2 cellular contexts compared by ENCODE assay signal in the genomic region with DNA sequence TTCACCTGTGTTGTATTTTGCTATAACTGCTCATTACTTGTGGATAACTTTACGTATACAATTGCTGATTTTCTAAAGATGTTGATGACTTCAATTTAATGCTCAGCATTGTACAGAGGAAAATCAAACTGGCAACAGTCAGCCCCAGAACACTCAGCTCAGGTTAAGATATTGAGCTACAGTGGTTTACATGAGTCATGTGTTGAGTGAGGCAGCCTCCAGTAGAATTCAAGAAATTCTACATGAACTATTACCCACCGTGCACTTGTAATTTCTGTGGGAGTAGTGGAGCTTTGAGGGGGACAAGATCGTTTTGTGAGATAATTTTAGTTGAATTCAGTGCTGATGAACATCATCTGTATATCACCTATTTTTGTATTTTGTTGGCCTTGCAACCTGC.
TF ChIP-seq lines count a peak whose summit lies in the region.

No MANE protein-coding gene starts in this region.

TF ChIP-seq in IMR-90, 13 proteins besides CTCF, POLR2A, EP300 and RAD21:
- TF ChIP-seq CHD1 (IDR thresholded peaks at IDR 0.05; ENCODE audit: low read depth, low read length) (no peak), CEBPB (IDR thresholded peaks at IDR 0.05; ENCODE audit: low read depth, low read length) (no peak), MXI1 (IDR thresholded peaks at IDR 0.05; ENCODE audit: borderline replicate concordance, low read depth, low read length) (no peak), NFE2L2 (IDR thresholded peaks at IDR 0.05; ENCODE audit: low read depth, low read length) (no peak), MAZ (IDR thresholded peaks at IDR 0.05; ENCODE audit: borderline replicate concordance, low read depth, low read length) (no peak), SMC3 (IDR thresholded peaks at IDR 0.05; ENCODE audit: low read depth, low read length) (no peak), MAFK (IDR thresholded peaks at IDR 0.05; ENCODE audit: low read depth, low read length) (no peak), BHLHE40 (IDR thresholded peaks at IDR 0.05; ENCODE audit: low read depth, low read length) (no peak), RCOR1 (IDR thresholded peaks at IDR 0.05; ENCODE audit: insufficient replicate concordance, low read length) (no peak), USF2 (IDR thresholded peaks at IDR 0.05; ENCODE audit: low read depth, low read length) (no peak), FOS (IDR thresholded peaks at IDR 0.05; ENCODE audit: low read depth, low read length) (no peak), RFX5 (IDR thresholded peaks at IDR 0.05; ENCODE audit: low read depth, low read length) (no peak)
- TF ChIP-seq, protein P1, sequence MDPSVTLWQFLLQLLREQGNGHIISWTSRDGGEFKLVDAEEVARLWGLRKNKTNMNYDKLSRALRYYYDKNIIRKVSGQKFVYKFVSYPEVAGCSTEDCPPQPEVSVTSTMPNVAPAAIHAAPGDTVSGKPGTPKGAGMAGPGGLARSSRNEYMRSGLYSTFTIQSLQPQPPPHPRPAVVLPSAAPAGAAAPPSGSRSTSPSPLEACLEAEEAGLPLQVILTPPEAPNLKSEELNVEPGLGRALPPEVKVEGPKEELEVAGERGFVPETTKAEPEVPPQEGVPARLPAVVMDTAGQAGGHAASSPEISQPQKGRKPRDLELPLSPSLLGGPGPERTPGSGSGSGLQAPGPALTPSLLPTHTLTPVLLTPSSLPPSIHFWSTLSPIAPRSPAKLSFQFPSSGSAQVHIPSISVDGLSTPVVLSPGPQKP (IDR thresholded peaks at IDR 0.05; ENCODE audit: borderline replicate concordance, low read depth, low read length): no peak

TF ChIP-seq in neural cell, 6 proteins besides CTCF, POLR2A, EP300 and RAD21:
- TF ChIP-seq TAF1 (IDR thresholded peaks at IDR 0.05; ENCODE audit: low read depth) (no peak), SMC3 (conservative IDR thresholded peaks at IDR 0.05; ENCODE audit: poor library complexity) (no peak), REST (IDR thresholded peaks at IDR 0.05; ENCODE audit: borderline replicate concordance) (no peak), EZH2 (IDR thresholded peaks at IDR 0.05; ENCODE audit: borderline replicate concordance, insufficient read depth, low read length, poor library complexity, severe bottlenecking) (no peak), MXI1 (conservative IDR thresholded peaks at IDR 0.05; ENCODE audit: poor library complexity, severe bottlenecking) (no peak), POLR2AphosphoS5 (IDR thresholded peaks at IDR 0.05) (no peak)
